10 cellular contexts compared by ENCODE assay signal in genomic region chr17:78828470-78829185, GRCh38. TPM values are rescaled to one million over a fixed set of nuclear protein-coding genes. Genes with fewer than 3 reads are reported as not detected.
A peak's percentile ranks its signal among the peaks of the same experiment; 100 is the strongest.
DNase-seq lines count a peak whose midpoint lies in the region; FAIRE-seq and TF ChIP-seq lines count a peak whose summit lies in the region.
"Had no signal": no experiment of that assay in that cellular context is flagged by ENCODE, and none has a peak within 500 bp of the region (broad histone marks: within the 10 kb centered on the region; RNA-seq: fewer than 3 reads in every experiment).

No MANE protein-coding gene starts in this region.

- H3K79me2 ChIP-seq in MM.1S (ENCODE audit: low read length) = peaks cover 92% of the 10 kb centered on the region

- no peaks in the 10 kb centered on the region for H4K20me1 ChIP-seq in MM.1S (ENCODE audit: insufficient read depth, low read length)

- H3K4me1 Mint-ChIP-seq in activated T-cell treated with anti-CD3 and anti-CD28 coated beads, Interleukin-2, amount 50 U/mL, for 24 hours (ENCODE audit: low read depth) = peaks cover 36% of the 10 kb centered on the region

- peaks cover 100% of the 10 kb centered on the region for H3K36me3 Mint-ChIP-seq in activated T-cell treated with anti-CD3 and anti-CD28 coated beads, Interleukin-2, amount 50 U/mL, for 24 hours (ENCODE audit: low read depth)

- H3K36me3 ChIP-seq in MM.1S (replicated peaks; ENCODE audit: insufficient read depth, low read length) = peaks cover 31% of the 10 kb centered on the region; the same call in 1 of the 2 replicates
- H3K36me3 ChIP-seq in bronchial epithelial cell (ENCODE audit: control insufficient read depth, insufficient read depth, low read length) = peaks cover 46% of the 10 kb centered on the region

- H3K4me3 Mint-ChIP-seq in activated T-cell treated with anti-CD3 and anti-CD28 coated beads, Interleukin-2, amount 50 U/mL, for 24 hours = no peak overlapping the region

- H3K27me3 Mint-ChIP-seq in activated T-cell treated with anti-CD3 and anti-CD28 coated beads, Interleukin-2, amount 50 U/mL, for 24 hours = no peaks in the 10 kb centered on the region

- no peaks in the 10 kb centered on the region for H3K9me2 ChIP-seq in MM.1S (replicated peaks; ENCODE audit: insufficient read depth, low read length)

- no peaks in the 10 kb centered on the region for H3K9me3 Mint-ChIP-seq in activated T-cell treated with anti-CD3 and anti-CD28 coated beads, Interleukin-2, amount 50 U/mL, for 24 hours

- intact Hi-C loops in posterior vena cava (cut with DNase I) = no loop called here

- DNase-seq in activated T-cell treated with anti-CD3 and anti-CD28 coated beads, Interleukin-2, amount 50 U/mL, for 24 hours = no peak
- DNase-seq in activated T-cell treated with anti-CD3 and anti-CD28 coated beads, Interleukin-2, amount 50 U/mL, for 48 hours = no peak
- DNase-seq in MM.1S (no peak), bronchial epithelial cell (ENCODE audit: low read depth) (peak; percentile 64), posterior vena cava (ENCODE audit: low spot score) (peak; percentile 46), NCI-H2107 (lab: John Stamatoyannopoulos, UW) (no peak), NOMO-1 treated with DMSO at 0.1 percent for 48 hours (lab: John Stamatoyannopoulos, UW; ENCODE audit: unreplicated experiment) (no peak), amygdala (lab: John Stamatoyannopoulos, UW) (no peak)
- DNase-seq: central memory CD4-positive, alpha-beta T cell had no signal

- H3K9me3 ChIP-seq in MM.1S (replicated peaks; ENCODE audit: insufficient read depth, low read length) = no peaks in the 10 kb centered on the region
- H3K9me3 ChIP-seq: SJSA1 had no signal

- H3K4me2 ChIP-seq in MM.1S (ENCODE audit: low read depth, low read length) = no peak overlapping the region

- H3K27ac ChIP-seq in MM.1S (ENCODE audit: low read length) = no peak overlapping the region
- H3K27ac ChIP-seq: SJSA1 had no signal

- no peaks in the 10 kb centered on the region for H3K4me1 ChIP-seq in MM.1S (ENCODE audit: low read length)
- H3K4me1 ChIP-seq: SJSA1 had no signal

- H3K4me3 ChIP-seq in MM.1S (ENCODE audit: low read length) (no peak overlapping the region), bronchial epithelial cell (ENCODE audit: low read depth, low read length) (no peak overlapping the region)
- H3K4me3 ChIP-seq: SJSA1 had no signal

- H3K27ac Mint-ChIP-seq in activated T-cell treated with anti-CD3 and anti-CD28 coated beads, Interleukin-2, amount 50 U/mL, for 24 hours = peak overlapping the region; percentile 61

- FAIRE-seq in bronchial epithelial cell (lab: Jason Lieb, UNC) = no peak

- no peaks in the 10 kb centered on the region; the same call in 1 of the 2 replicates for H3F3A ChIP-seq in MM.1S (ENCODE audit: insufficient read depth, low read length)

- no peak overlapping the region for H2AFZ ChIP-seq in MM.1S (ENCODE audit: low read length)

- TF ChIP-seq CTCF in MM.1S (IDR thresholded peaks at IDR 0.05; ENCODE audit: low read length) = 0 out of 2 replicates have a peak, but pooled peaks have one; percentile 14
- TF ChIP-seq CTCF in bronchial epithelial cell (IDR thresholded peaks at IDR 0.05; ENCODE audit: insufficient read depth, low read length, severe bottlenecking) = peak; percentile 54

- no peaks in the 10 kb centered on the region for H3K27me3 ChIP-seq in MM.1S (replicated peaks; ENCODE audit: insufficient read depth, low read length)
- no peaks in the 10 kb centered on the region for H3K27me3 ChIP-seq in bronchial epithelial cell (ENCODE audit: control insufficient read depth, insufficient read depth, low read length)
- H3K27me3 ChIP-seq: SJSA1 had no signal

- H3K9ac ChIP-seq in MM.1S (ENCODE audit: low read length) = no peak overlapping the region

RNA-seq across cellular contexts. Expression of gene USP36, which starts 12.0 kb away (rescaled TPM):
- total RNA-seq in bronchial epithelial cell = 18.8 and 21.6 TPM in 2 replicates
- total RNA-seq in posterior vena cava = 10 to 100 TPM; 47.1 to 52.1 TPM

RNA-seq across cellular contexts. Expression of gene CYTH1, which starts 46.6 kb away (rescaled TPM):
- 35.5 and 44.8 TPM in 2 replicates for total RNA-seq in bronchial epithelial cell
- total RNA-seq in posterior vena cava = 10 to 100 TPM; 27.0 to 42.9 TPM

Comparison
In these comparisons a context has a peak if more than half of its experiments do, and no peak if none do; other contexts are left out.
1. DNase-seq: peak in bronchial epithelial cell (single experiment) and posterior vena cava (single experiment); none in activated T-cell treated with anti-CD3 and anti-CD28 coated beads, Interleukin-2, amount 50 U/mL, for 24 hours (single experiment), activated T-cell treated with anti-CD3 and anti-CD28 coated beads, Interleukin-2, amount 50 U/mL, for 48 hours (0 of 2), MM.1S (single experiment), NCI-H2107 (single experiment), NOMO-1 treated with DMSO at 0.1 percent for 48 hours (single experiment) and amygdala (0 of 56).